In genomic region chr9:132210472-132211145, GRCh38 we compare ENCODE assay signal across 2 cellular contexts.
TF ChIP-seq lines count a peak whose summit lies in the region.

No MANE protein-coding gene starts in this region.

TF ChIP-seq in H1, 55 proteins besides CTCF, POLR2A, EP300 and RAD21 (continued from another document):
- TF ChIP-seq PHF8 (conservative IDR thresholded peaks at IDR 0.05; ENCODE audit: low read depth, low read length) (no peak), BCL11A (IDR thresholded peaks at IDR 0.05; ENCODE audit: low read depth in 2 of 2, low read length in 2 of 2) (no peak), CEBPB (IDR thresholded peaks at IDR 0.05; ENCODE audit: low read depth, low read length) (no peak), RFX5 (IDR thresholded peaks at IDR 0.05; ENCODE audit: borderline replicate concordance, low read depth, low read length) (no peak), NANOG (IDR thresholded peaks at IDR 0.05; ENCODE audit: insufficient read depth, low read depth, low read length, poor library complexity, severe bottlenecking) (no peak), SP2 (IDR thresholded peaks at IDR 0.05; ENCODE audit: low read length) (no peak), CTBP2 (IDR thresholded peaks at IDR 0.05; ENCODE audit: borderline replicate concordance, insufficient read depth, insufficient read length, low read length) (no peak), RNF2 (IDR thresholded peaks at IDR 0.05; ENCODE audit: borderline replicate concordance, low read depth, low read length, missing control alignments, poor library complexity, severe bottlenecking) (no peak), GABPA (IDR thresholded peaks at IDR 0.05; ENCODE audit: borderline replicate concordance, insufficient read depth, low read length) (no peak), SUZ12 (IDR thresholded peaks at IDR 0.05; ENCODE audit: low read length) (no peak), HDAC6 (IDR thresholded peaks at IDR 0.05; ENCODE audit: low read depth, low read length) (no peak), CREB1 (IDR thresholded peaks at IDR 0.05) (no peak), SIRT6 (IDR thresholded peaks at IDR 0.05; ENCODE audit: low read length) (no peak), CHD1 (IDR thresholded peaks at IDR 0.05; ENCODE audit: low read depth, low read length) (no peak), KDM4A (IDR thresholded peaks at IDR 0.05; ENCODE audit: low read depth, low read length, severe bottlenecking) (no peak), ASH2L (IDR thresholded peaks at IDR 0.05; ENCODE audit: low read length) (no peak)
- TF ChIP-seq, protein P1, sequence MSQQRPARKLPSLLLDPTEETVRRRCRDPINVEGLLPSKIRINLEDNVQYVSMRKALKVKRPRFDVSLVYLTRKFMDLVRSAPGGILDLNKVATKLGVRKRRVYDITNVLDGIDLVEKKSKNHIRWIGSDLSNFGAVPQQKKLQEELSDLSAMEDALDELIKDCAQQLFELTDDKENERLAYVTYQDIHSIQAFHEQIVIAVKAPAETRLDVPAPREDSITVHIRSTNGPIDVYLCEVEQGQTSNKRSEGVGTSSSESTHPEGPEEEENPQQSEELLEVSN (IDR thresholded peaks at IDR 0.05) = no peak

TF ChIP-seq in GM23338, 12 proteins besides CTCF, POLR2A, EP300 and RAD21 (continued from another document):
- TF ChIP-seq ZNF462 (CRISPR knock-in tag; IDR thresholded peaks at IDR 0.05) = no peak
- TF ChIP-seq NANOG (IDR thresholded peaks at IDR 0.05; ENCODE audit: borderline replicate concordance) = no peak
- TF ChIP-seq ZNF331 (CRISPR knock-in tag; IDR thresholded peaks at IDR 0.05; ENCODE audit: low read depth) = no peak
- TF ChIP-seq EZH2 (IDR thresholded peaks at IDR 0.05; ENCODE audit: low read depth, unreplicated experiment) = no peak
- no peak for TF ChIP-seq JUNB (IDR thresholded peaks at IDR 0.05; ENCODE audit: unreplicated experiment)
- TF ChIP-seq, protein P2, sequence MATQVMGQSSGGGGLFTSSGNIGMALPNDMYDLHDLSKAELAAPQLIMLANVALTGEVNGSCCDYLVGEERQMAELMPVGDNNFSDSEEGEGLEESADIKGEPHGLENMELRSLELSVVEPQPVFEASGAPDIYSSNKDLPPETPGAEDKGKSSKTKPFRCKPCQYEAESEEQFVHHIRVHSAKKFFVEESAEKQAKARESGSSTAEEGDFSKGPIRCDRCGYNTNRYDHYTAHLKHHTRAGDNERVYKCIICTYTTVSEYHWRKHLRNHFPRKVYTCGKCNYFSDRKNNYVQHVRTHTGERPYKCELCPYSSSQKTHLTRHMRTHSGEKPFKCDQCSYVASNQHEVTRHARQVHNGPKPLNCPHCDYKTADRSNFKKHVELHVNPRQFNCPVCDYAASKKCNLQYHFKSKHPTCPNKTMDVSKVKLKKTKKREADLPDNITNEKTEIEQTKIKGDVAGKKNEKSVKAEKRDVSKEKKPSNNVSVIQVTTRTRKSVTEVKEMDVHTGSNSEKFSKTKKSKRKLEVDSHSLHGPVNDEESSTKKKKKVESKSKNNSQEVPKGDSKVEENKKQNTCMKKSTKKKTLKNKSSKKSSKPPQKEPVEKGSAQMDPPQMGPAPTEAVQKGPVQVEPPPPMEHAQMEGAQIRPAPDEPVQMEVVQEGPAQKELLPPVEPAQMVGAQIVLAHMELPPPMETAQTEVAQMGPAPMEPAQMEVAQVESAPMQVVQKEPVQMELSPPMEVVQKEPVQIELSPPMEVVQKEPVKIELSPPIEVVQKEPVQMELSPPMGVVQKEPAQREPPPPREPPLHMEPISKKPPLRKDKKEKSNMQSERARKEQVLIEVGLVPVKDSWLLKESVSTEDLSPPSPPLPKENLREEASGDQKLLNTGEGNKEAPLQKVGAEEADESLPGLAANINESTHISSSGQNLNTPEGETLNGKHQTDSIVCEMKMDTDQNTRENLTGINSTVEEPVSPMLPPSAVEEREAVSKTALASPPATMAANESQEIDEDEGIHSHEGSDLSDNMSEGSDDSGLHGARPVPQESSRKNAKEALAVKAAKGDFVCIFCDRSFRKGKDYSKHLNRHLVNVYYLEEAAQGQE (IDR thresholded peaks at IDR 0.05; ENCODE audit: unreplicated experiment) = no peak
- no peak for TF ChIP-seq ETS1 (IDR thresholded peaks at IDR 0.05)
- TF ChIP-seq ZNF114 (CRISPR knock-in tag; IDR thresholded peaks at IDR 0.05) = no peak
- TF ChIP-seq STAT1 (IDR thresholded peaks at IDR 0.05; ENCODE audit: unreplicated experiment) = no peak
- no peak for TF ChIP-seq POLR2AphosphoS5 (IDR thresholded peaks at IDR 0.05; ENCODE audit: low read depth)
- TF ChIP-seq CREB1 (CRISPR knock-in tag; IDR thresholded peaks at IDR 0.05; ENCODE audit: low read depth) = no peak
